15 cellular contexts compared by ENCODE assay signal in genomic region chr10:71375954-71376353, GRCh38. TPM values are rescaled to one million over a fixed set of nuclear protein-coding genes. Genes with fewer than 3 reads are reported as not detected.
DNase-seq lines count a peak whose midpoint lies in the region; ATAC-seq and TF ChIP-seq lines count a peak whose summit lies in the region.
"Had no signal": no experiment of that assay in that cellular context is flagged by ENCODE, and none has a peak within 500 bp of the region (broad histone marks: within the 10 kb centered on the region; RNA-seq: fewer than 3 reads in every experiment).

No MANE protein-coding gene starts in this region.

- H3K4me3 Mint-ChIP-seq in activated CD4-positive, alpha-beta T cell treated with anti-CD3 and anti-CD28 coated beads, Interleukin-2, amount 10 ng/mL, durations not matched to agents 7 days and 5 days: peak overlapping the region; percentile 69
- H3K4me3 Mint-ChIP-seq in activated naive CD8-positive, alpha-beta T cell: peak overlapping the region; percentile 80
- H3K4me3 Mint-ChIP-seq in naive thymus-derived CD4-positive, alpha-beta T cell: peak overlapping the region in 9 of 10 donors; percentile 43 to 86 (median 68)

- H3K9me3 ChIP-seq in HCT116 (ENCODE audit: control insufficient read depth in 1 of 2, insufficient read depth in 1 of 2, low read depth in 1 of 2, low read length in 2 of 2): no peaks in the 10 kb centered on the region
- H3K9me3 ChIP-seq in naive thymus-derived CD4-positive, alpha-beta T cell (ENCODE audit: control insufficient read depth in 2 of 3, low read length in 3 of 3): no peaks in the 10 kb centered on the region
- H3K9me3 ChIP-seq: stomach, vagina had no signal

- peaks cover 8 to 12% of the 10 kb centered on the region in 2 experiments; a peak in 3 of 4 replicates for H3K4me1 ChIP-seq in HCT116 (ENCODE audit: control insufficient read depth in 1 of 2, insufficient read depth in 2 of 2, low read length in 2 of 2)
- H3K4me1 ChIP-seq in naive thymus-derived CD4-positive, alpha-beta T cell (ENCODE audit: control insufficient read depth in 2 of 2, insufficient read depth in 2 of 2, low read length in 2 of 2): peaks cover 0 to 4% of the 10 kb centered on the region in 2 donors

- no peaks in the 10 kb centered on the region for H3K79me2 ChIP-seq in HCT116 (ENCODE audit: insufficient read depth, low read length)

- H3K4me1 Mint-ChIP-seq in activated CD4-positive, alpha-beta T cell treated with anti-CD3 and anti-CD28 coated beads, Interleukin-2, amount 10 ng/mL, durations not matched to agents 7 days and 5 days: peaks cover 16% of the 10 kb centered on the region
- H3K4me1 Mint-ChIP-seq in activated naive CD8-positive, alpha-beta T cell (ENCODE audit: low read depth): peaks cover 8% of the 10 kb centered on the region
- H3K4me1 Mint-ChIP-seq in naive thymus-derived CD4-positive, alpha-beta T cell: peaks cover 5 to 16% (median 6%) of the 10 kb centered on the region in 7 donors

- no peak for TF ChIP-seq RAD21 in HCT116 (IDR thresholded peaks at IDR 0.05; ENCODE audit: low read depth)

- H3K27ac Mint-ChIP-seq in activated CD4-positive, alpha-beta T cell treated with anti-CD3 and anti-CD28 coated beads, Interleukin-2, amount 10 ng/mL, durations not matched to agents 7 days and 5 days: no peak overlapping the region
- peak overlapping the region; percentile 76 for H3K27ac Mint-ChIP-seq in activated naive CD8-positive, alpha-beta T cell
- H3K27ac Mint-ChIP-seq in naive thymus-derived CD4-positive, alpha-beta T cell: peak overlapping the region in 4 of 9 donors; percentile 19 to 77 (median 36)

- H3K27me3 ChIP-seq in HCT116 (ENCODE audit: insufficient read depth, low read length): no peaks in the 10 kb centered on the region
- no peaks in the 10 kb centered on the region for H3K27me3 ChIP-seq in naive thymus-derived CD4-positive, alpha-beta T cell (ENCODE audit: control insufficient read depth in 2 of 2, insufficient read depth in 2 of 2, low read length in 2 of 2)
- H3K27me3 ChIP-seq: stomach, vagina had no signal

- ATAC-seq in HCT116 (no peak), HG03108 (IDR thresholded peaks at IDR 0.05; ENCODE audit: unreplicated experiment) (no peak)
- ATAC-seq in naive thymus-derived CD4-positive, alpha-beta T cell: no peak

- no peaks in the 10 kb centered on the region for H3K36me3 Mint-ChIP-seq in activated CD4-positive, alpha-beta T cell treated with anti-CD3 and anti-CD28 coated beads, Interleukin-2, amount 10 ng/mL, durations not matched to agents 7 days and 5 days (ENCODE audit: low read depth)
- no peaks in the 10 kb centered on the region for H3K36me3 Mint-ChIP-seq in activated naive CD8-positive, alpha-beta T cell
- H3K36me3 Mint-ChIP-seq in naive thymus-derived CD4-positive, alpha-beta T cell: no peaks in the 10 kb centered on the region

- TF ChIP-seq POLR2A in HCT116 (IDR thresholded peaks at IDR 0.05; ENCODE audit: borderline replicate concordance, extremely low read depth, insufficient read depth, insufficient read length): no peak

- 0 out of 4 replicates have a peak overlapping the region, but pooled peaks of 1 of the 2 experiments have one; percentile 69 for H3K4me3 ChIP-seq in HCT116 (replicated peaks in 1 of 2; ENCODE audit: low read depth in 1 of 2, low read length in 2 of 2)
- H3K4me3 ChIP-seq in naive thymus-derived CD4-positive, alpha-beta T cell (ENCODE audit: low read length): no peak overlapping the region

- TF ChIP-seq CTCF in HCT116 (IDR thresholded peaks at IDR 0.05 in 2 of 3, conservative IDR thresholded peaks at IDR 0.05 in 1 of 3; ENCODE audit: borderline replicate concordance in 1 of 3, insufficient read depth in 1 of 3, low read depth in 2 of 3, low read length in 2 of 3): no peak

- H4K20me1 ChIP-seq in HCT116 (ENCODE audit: insufficient read depth): no peaks in the 10 kb centered on the region

- RAD21 ChIA-PET in HCT116 (lab: Charles Lee; ENCODE audit: low non-redundant PET in 1 of 2, low total read pairs in 2 of 2, uncharacterized antibody in 2 of 2, unreplicated experiment in 2 of 2): interaction anchor here in 1 of 2 experiments (0.5 kb wide), 1 partner anchor 38 kb away, joined by 3 read pairs; no protein-coding TSS in a partner anchor

- H3K27ac ChIP-seq in HCT116 (ENCODE audit: low read depth, low read length): no peak overlapping the region
- no peak overlapping the region for H3K27ac ChIP-seq in naive thymus-derived CD4-positive, alpha-beta T cell (ENCODE audit: low read depth, low read length)
- H3K27ac ChIP-seq: brain microvascular endothelial cell had no signal

- intact Hi-C loops in HCT116 (cut with micrococcal nuclease): no loop called here
- intact Hi-C loops in naive thymus-derived CD4-positive, alpha-beta T cell (cut with micrococcal nuclease): loop anchor here in 1 of 2 donors (10.0 kb wide), 1 partner anchor 979 kb away; the partner anchor contains the start of gene DNAJB12

- H3K27me3 Mint-ChIP-seq in activated CD4-positive, alpha-beta T cell treated with anti-CD3 and anti-CD28 coated beads, Interleukin-2, amount 10 ng/mL, durations not matched to agents 7 days and 5 days: peaks cover 8% of the 10 kb centered on the region
- H3K27me3 Mint-ChIP-seq in activated naive CD8-positive, alpha-beta T cell: peaks cover 6% of the 10 kb centered on the region
- peaks cover 0 to 9% (median 6%) of the 10 kb centered on the region in 5 donors for H3K27me3 Mint-ChIP-seq in naive thymus-derived CD4-positive, alpha-beta T cell

- no peak for DNase-seq in activated CD4-positive, alpha-beta T cell treated with anti-CD3 and anti-CD28 coated beads, Interleukin-2, amount 10 ng/mL, durations not matched to agents 7 days and 5 days
- DNase-seq in activated CD4-positive, alpha-beta T cell treated with anti-CD3 and anti-CD28 coated beads, Interleukin-2, amount 50 U/mL, for 1 hour: no peak
- no peak for DNase-seq in HCT116 (ENCODE audit: low read depth, low spot score)
- no peak for DNase-seq in naive thymus-derived CD4-positive, alpha-beta T cell
- DNase-seq in NCI-H526 treated with DMSO at 0.1 percent for 48 hours (lab: John Stamatoyannopoulos, UW): no peak
- no peak for DNase-seq in NCI-H1105 (lab: John Stamatoyannopoulos, UW)
- DNase-seq: activated CD4-positive, alpha-beta T cell treated with anti-CD3 and anti-CD28 coated beads, Interleukin-2, amount 50 U/mL, for 48 hours; brain microvascular endothelial cell; NCI-H187; stomach; T1000 had no signal

- CTCF ChIA-PET in activated CD4-positive, alpha-beta T cell treated with anti-CD3 and anti-CD28 coated beads, Interleukin-2, amount 10 ng/mL, durations not matched to agents 7 days and 5 days (lab: Charles Lee): interaction anchor here (1.4 kb wide), 2 partner anchors 42 to 61 kb away, joined by 4 to 6 read pairs; no protein-coding TSS in a partner anchor
- CTCF ChIA-PET in HCT116 (lab: Charles Lee): interaction anchor here (1.3 to 3.2 kb wide), 4 partner anchors 12 to 323 kb away, joined by 3 to 22 read pairs (median 5); partner anchors contain the start of gene SLC29A3
- CTCF ChIA-PET in naive thymus-derived CD4-positive, alpha-beta T cell (lab: Charles Lee): interaction anchor here (0.6 to 1.3 kb wide), 4 partner anchors 9 to 331 kb away, joined by 3 to 4 read pairs (median 3); no protein-coding TSS in a partner anchor

- H3K9me3 Mint-ChIP-seq in activated CD4-positive, alpha-beta T cell treated with anti-CD3 and anti-CD28 coated beads, Interleukin-2, amount 10 ng/mL, durations not matched to agents 7 days and 5 days: no peaks in the 10 kb centered on the region
- no peaks in the 10 kb centered on the region for H3K9me3 Mint-ChIP-seq in activated naive CD8-positive, alpha-beta T cell (ENCODE audit: low read depth)
- no peaks in the 10 kb centered on the region for H3K9me3 Mint-ChIP-seq in naive thymus-derived CD4-positive, alpha-beta T cell

- POLR2A ChIA-PET in activated CD4-positive, alpha-beta T cell treated with anti-CD3 and anti-CD28 coated beads, Interleukin-2, amount 10 ng/mL, durations not matched to agents 7 days and 5 days (lab: Charles Lee): no interaction called here
- POLR2A ChIA-PET in HCT116 (lab: Charles Lee): interaction anchor here (1.6 to 3.6 kb wide), 3 partner anchors 10 to 56 kb away, joined by 7 to 22 read pairs (median 18); partner anchors contain the start of gene SLC29A3
- POLR2A ChIA-PET in naive thymus-derived CD4-positive, alpha-beta T cell (lab: Charles Lee): interaction anchor here (1.7 kb wide), 1 partner anchor 11 kb away, joined by 8 read pairs; no protein-coding TSS in a partner anchor

- peak overlapping the region; percentile 76; the same call in 1 of the 2 replicates for H3K4me2 ChIP-seq in HCT116 (ENCODE audit: low read length)

- H2AFZ ChIP-seq in HCT116 (ENCODE audit: low read depth, low read length, poor library complexity, severe bottlenecking): no peak overlapping the region

- H3K9me2 ChIP-seq in HCT116 (ENCODE audit: insufficient read depth): no peaks in the 10 kb centered on the region

- H3K9ac ChIP-seq in HCT116 (ENCODE audit: low read length): no peak overlapping the region

- H3K36me3 ChIP-seq in HCT116 (ENCODE audit: control insufficient read depth in 1 of 2, insufficient read depth in 2 of 2, low read length in 2 of 2): no peaks in the 10 kb centered on the region
- peaks cover 0 to 3% (median 0%) of the 10 kb centered on the region in 3 experiments for H3K36me3 ChIP-seq in naive thymus-derived CD4-positive, alpha-beta T cell (ENCODE audit: control insufficient read depth in 2 of 3, insufficient read depth in 3 of 3, low read length in 3 of 3)
- H3K36me3 ChIP-seq: brain microvascular endothelial cell, stomach, vagina had no signal

- BruUV-seq in HCT116 (replicated peaks; lab: Mats Ljungman, UMichigan): no TSS peak

TF ChIP-seq in HCT116, 20 proteins besides CTCF, POLR2A, EP300 and RAD21 (continues in another document):
- TF ChIP-seq MAX (IDR thresholded peaks at IDR 0.05): no peak
- TF ChIP-seq YY1 (IDR thresholded peaks at IDR 0.05; ENCODE audit: extremely low read depth, insufficient replicate concordance, low read depth, low read length): no peak
- no peak for TF ChIP-seq SIN3A (IDR thresholded peaks at IDR 0.05; ENCODE audit: low read depth)
- no peak for TF ChIP-seq JUND (IDR thresholded peaks at IDR 0.05)

RNA-seq across cellular contexts. Expression of gene CDH23, which starts 20.8 kb away (rescaled TPM):
- total RNA-seq in activated CD4-positive, alpha-beta T cell treated with anti-CD3 and anti-CD28 coated beads, Interleukin-2, amount 10 ng/mL, durations not matched to agents 7 days and 5 days: 1 to 10 TPM; 4.0 to 4.5 TPM
- not detected for total RNA-seq in HCT116 (2021; ENCODE audit: unreplicated experiment)
- polyA plus RNA-seq in HCT116 (2012): 0.04 and 0.16 TPM in 2 replicates
- 10 to 100 TPM in 2 of 5 experiments, 1 to 10 TPM in 3; 3.5 to 18.3 (median 8.1) TPM for total RNA-seq in naive thymus-derived CD4-positive, alpha-beta T cell
- polyA plus RNA-seq in naive thymus-derived CD4-positive, alpha-beta T cell: 1 to 10 TPM; 1.1 to 4.1 TPM
- total RNA-seq: glomerular endothelial cell had no signal

RNA-seq across cellular contexts. Expression of gene SLC29A3, which starts 56.9 kb away (rescaled TPM):
- 1 to 10 TPM; 2.4 to 3.4 TPM for total RNA-seq in activated CD4-positive, alpha-beta T cell treated with anti-CD3 and anti-CD28 coated beads, Interleukin-2, amount 10 ng/mL, durations not matched to agents 7 days and 5 days
- total RNA-seq in HCT116 (2021; ENCODE audit: unreplicated experiment): 5.9 TPM
- 5.5 and 6.5 TPM in 2 replicates for polyA plus RNA-seq in HCT116 (2012)
- 1 to 10 TPM; 3.5 to 7.2 (median 5.1) TPM for total RNA-seq in naive thymus-derived CD4-positive, alpha-beta T cell
- polyA plus RNA-seq in naive thymus-derived CD4-positive, alpha-beta T cell: 10 to 100 TPM in 1 of 2 donors, 1 to 10 TPM in 1; 4.8 to 11.2 TPM
